17 cellular contexts compared by ENCODE assay signal in the genomic region with DNA sequence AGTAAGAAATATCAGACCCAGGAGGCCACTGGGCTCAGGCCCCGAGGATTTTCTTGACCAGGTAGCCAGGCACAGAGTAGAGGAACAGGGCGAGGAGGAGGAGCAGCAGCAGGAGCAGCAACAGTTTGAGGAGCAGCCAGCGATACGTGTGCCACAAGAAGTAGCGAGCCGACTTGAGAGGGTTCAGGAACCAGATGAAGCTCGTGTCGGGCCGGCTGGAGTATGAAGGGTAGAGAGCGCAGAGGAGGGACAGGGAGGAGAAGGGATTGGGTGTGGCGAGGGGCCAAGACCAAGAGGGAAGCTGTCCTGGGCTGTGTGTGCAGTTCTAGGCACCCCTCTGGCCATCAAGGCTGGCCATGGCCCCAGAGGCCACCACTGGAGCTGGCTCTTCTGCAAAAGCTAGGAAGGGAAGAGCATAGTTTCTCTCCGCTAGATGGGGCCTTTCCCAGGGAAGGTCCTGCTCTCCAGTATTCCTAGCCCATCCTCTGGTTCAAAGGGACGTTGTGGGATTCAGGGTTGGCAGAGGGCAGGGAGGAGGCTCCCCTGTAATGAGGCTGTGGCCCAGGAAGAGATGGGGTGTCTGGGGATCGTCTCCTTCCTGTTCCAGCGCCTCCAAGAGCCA. TPM values are rescaled to one million over a fixed set of nuclear protein-coding genes. Genes with fewer than 3 reads are reported as not detected.
DNase-seq lines count a peak whose midpoint lies in the region; ATAC-seq and TF ChIP-seq lines count a peak whose summit lies in the region.
"Had no signal": no experiment of that assay in that cellular context is flagged by ENCODE, and none has a peak within 500 bp of the region (broad histone marks: within the 10 kb centered on the region; RNA-seq: fewer than 3 reads in every experiment).

No MANE protein-coding gene starts in this region.

- H2AFZ ChIP-seq in neuronal stem cell (ENCODE audit: low read length): peak overlapping the region; percentile 5

- ATAC-seq in GM18517 (IDR thresholded peaks at IDR 0.05; ENCODE audit: unreplicated experiment) (no peak), HG03139 (IDR thresholded peaks at IDR 0.05; ENCODE audit: unreplicated experiment) (no peak)
- ATAC-seq: foreskin keratinocyte, left lung had no signal

- H3K9me3 Mint-ChIP-seq in endodermal cell: no peaks in the 10 kb centered on the region
- H3K9me3 Mint-ChIP-seq: activated CD4-positive, alpha-beta T cell treated with anti-CD3 and anti-CD28 coated beads, Interleukin-2, amount 10 ng/mL, durations not matched to agents 7 days and 5 days; CD4-positive, alpha-beta T cell had no signal

- H3K9ac ChIP-seq in endodermal cell (ENCODE audit: extremely low read depth, low read length, poor library complexity, severe bottlenecking): no peak overlapping the region
- peak overlapping the region; percentile 34 for H3K9ac ChIP-seq in neuronal stem cell (ENCODE audit: low read depth, low read length, poor library complexity)

- H3K4me1 Mint-ChIP-seq in endodermal cell: peaks cover 19% of the 10 kb centered on the region
- H3K4me1 Mint-ChIP-seq: activated CD4-positive, alpha-beta T cell treated with anti-CD3 and anti-CD28 coated beads, Interleukin-2, amount 10 ng/mL, durations not matched to agents 7 days and 5 days had no signal

- H4K8ac ChIP-seq in neuronal stem cell (ENCODE audit: low read depth, low read length): no peak overlapping the region

- H3K4me2 ChIP-seq in neuronal stem cell (ENCODE audit: insufficient read depth, low read length, poor library complexity, severe bottlenecking): no peak overlapping the region

- TF ChIP-seq CTCF in endodermal cell (conservative IDR thresholded peaks at IDR 0.05): peak; percentile 66

- no peak overlapping the region for H4K91ac ChIP-seq in neuronal stem cell (ENCODE audit: low read depth, low read length, poor library complexity)

- no peak overlapping the region for H3K4me3 Mint-ChIP-seq in endodermal cell
- H3K4me3 Mint-ChIP-seq: activated CD4-positive, alpha-beta T cell treated with anti-CD3 and anti-CD28 coated beads, Interleukin-2, amount 10 ng/mL, durations not matched to agents 7 days and 5 days; CD4-positive, alpha-beta T cell had no signal

- DNase-seq in activated effector memory CD4-positive, alpha-beta T cell treated with anti-CD3 and anti-CD28 coated beads, Interleukin-2, amount 50 U/mL, for 16 hours: peak; percentile 39
- DNase-seq in activated effector memory CD4-positive, alpha-beta T cell treated with Interleukin-2 at 50 U/mL for 16 hours: no peak
- peak; percentile 15 for DNase-seq in HT-29 (ENCODE audit: low spot score)
- DNase-seq in endodermal cell: peak; percentile 72
- DNase-seq in neuronal stem cell (ENCODE audit: low spot score): no peak
- DNase-seq in NCI-H526 treated with DMSO at 0.1 percent for 48 hours (lab: John Stamatoyannopoulos, UW): no peak
- DNase-seq: activated CD4-positive, alpha-beta T cell treated with anti-CD3 and anti-CD28 coated beads, Interleukin-2, amount 10 ng/mL, durations not matched to agents 7 days and 5 days; anterior cingulate cortex; CD4-positive, alpha-beta T cell; foreskin keratinocyte; NCI-H510A treated with DMSO at 0.1 percent for 48 hours; retina; stimulated activated CD4-positive, alpha-beta T cell treated with anti-CD3 and anti-CD28 coated beads, Interleukin-15, amount 100 ng/mL, for 24 hours had no signal

- no peak overlapping the region for H2BK5ac ChIP-seq in neuronal stem cell (ENCODE audit: low read length)

- H2BK15ac ChIP-seq in neuronal stem cell (ENCODE audit: low read length): peak overlapping the region; percentile 75

- H3K36me3 ChIP-seq in endodermal cell (ENCODE audit: control insufficient read depth, insufficient read depth, low read length) (no peaks in the 10 kb centered on the region), neuronal stem cell (replicated peaks in 1 of 2; ENCODE audit: control insufficient read depth in 2 of 2, insufficient read depth in 2 of 2, low read length in 2 of 2) (no peaks in the 10 kb centered on the region)
- H3K36me3 ChIP-seq: left lung had no signal

- no peak overlapping the region for H3K4ac ChIP-seq in neuronal stem cell (ENCODE audit: low read length)

- H3K27ac ChIP-seq in endodermal cell (ENCODE audit: low read depth, low read length): no peak overlapping the region
- H3K27ac ChIP-seq in neuronal stem cell (replicated peaks; ENCODE audit: low read length): no peak overlapping the region
- H3K27ac ChIP-seq: foreskin keratinocyte, left lung had no signal

- peak overlapping the region; percentile 72 for H2AK5ac ChIP-seq in neuronal stem cell (ENCODE audit: low read depth, low read length)

- H3K27me3 Mint-ChIP-seq in endodermal cell (ENCODE audit: insufficient read depth): no peaks in the 10 kb centered on the region
- H3K27me3 Mint-ChIP-seq: activated CD4-positive, alpha-beta T cell treated with anti-CD3 and anti-CD28 coated beads, Interleukin-2, amount 10 ng/mL, durations not matched to agents 7 days and 5 days; CD4-positive, alpha-beta T cell had no signal

- peak overlapping the region; percentile 32 for H3K18ac ChIP-seq in neuronal stem cell (ENCODE audit: low read length)

- H3K27me3 ChIP-seq in endodermal cell (ENCODE audit: control insufficient read depth, insufficient read depth, low read length, poor library complexity, severe bottlenecking) (no peaks in the 10 kb centered on the region), neuronal stem cell (ENCODE audit: control insufficient read depth in 3 of 3, insufficient read depth in 3 of 3, low read depth in 1 of 3, low read length in 3 of 3) (no peaks in the 10 kb centered on the region)
- H3K27me3 ChIP-seq: left lung had no signal

- H2BK12ac ChIP-seq in neuronal stem cell (ENCODE audit: low read length): no peak overlapping the region

- H3K9me3 ChIP-seq in endodermal cell (ENCODE audit: control insufficient read depth, low read length) (no peaks in the 10 kb centered on the region), neuronal stem cell (replicated peaks in 1 of 2; ENCODE audit: control insufficient read depth in 2 of 2, insufficient read depth in 1 of 2, low read depth in 1 of 2, low read length in 2 of 2) (no peaks in the 10 kb centered on the region)
- H3K9me3 ChIP-seq: left lung had no signal

- no peaks in the 10 kb centered on the region for H3K79me1 ChIP-seq in neuronal stem cell (ENCODE audit: low read depth, low read length)

- H2BK120ac ChIP-seq in neuronal stem cell (ENCODE audit: low read depth, low read length): no peak overlapping the region

- WGBS in endodermal cell (ENCODE audit: insufficient coverage in 1 of 2, insufficient read length in 1 of 2), 2 experiments: 88 to 100% methylated on average over 6 to 15 of the region's 15 CpGs
- WGBS in neuronal stem cell (ENCODE audit: extremely low coverage in 2 of 2, insufficient read length in 2 of 2, insufficient replicate concordance in 1 of 2), 2 donors: no CpG with 5 or more reads among the region's 15 CpGs

- no peaks in the 10 kb centered on the region for H3K36me3 Mint-ChIP-seq in endodermal cell (ENCODE audit: low read depth)

- H3K4me3 ChIP-seq in endodermal cell (ENCODE audit: low read length): no peak overlapping the region
- no peak overlapping the region for H3K4me3 ChIP-seq in neuronal stem cell (ENCODE audit: low read length in 2 of 2)
- H3K4me3 ChIP-seq: left lung had no signal

- H3K27ac Mint-ChIP-seq in endodermal cell: no peak overlapping the region
- H3K27ac Mint-ChIP-seq: activated CD4-positive, alpha-beta T cell treated with anti-CD3 and anti-CD28 coated beads, Interleukin-2, amount 10 ng/mL, durations not matched to agents 7 days and 5 days; CD4-positive, alpha-beta T cell had no signal

- H3K23ac ChIP-seq in neuronal stem cell (ENCODE audit: low read depth, low read length, poor library complexity): peak overlapping the region; percentile 18

- H3K4me1 ChIP-seq in endodermal cell (ENCODE audit: control insufficient read depth, insufficient read depth, low read length) (peaks cover 7% of the 10 kb centered on the region), neuronal stem cell (ENCODE audit: control insufficient read depth in 2 of 2, insufficient read depth in 1 of 2, low read depth in 1 of 2, low read length in 2 of 2) (peaks cover 31 to 39% of the 10 kb centered on the region in 2 donors)
- H3K4me1 ChIP-seq: foreskin keratinocyte had no signal

- no peak overlapping the region for H3K14ac ChIP-seq in neuronal stem cell (ENCODE audit: low read length)

RNA-seq across cellular contexts. Expression of a gene that starts 17.8 kb away (rescaled TPM):
- total RNA-seq in HT-29 (2014; rRNA removed; shearing (Covaris generic)): under 0.01 TPM in 1 of 2 replicates, not detected in the other
- 1 to 10 TPM; 1.1 to 1.2 TPM for total RNA-seq in endodermal cell
- polyA plus RNA-seq in endodermal cell (2013, experiment 1 of 2): 0.75 TPM
- polyA plus RNA-seq in endodermal cell (2013, experiment 2 of 2): 0.37 TPM
- 0.54 TPM for polyA plus RNA-seq in neuronal stem cell (2013, experiment 1 of 2)
- polyA plus RNA-seq in neuronal stem cell (2013, experiment 2 of 2): 0.60 TPM
- total RNA-seq: foreskin keratinocyte had no signal
- polyA plus RNA-seq: foreskin keratinocyte had no signal

RNA-seq across cellular contexts. Expression of a gene that starts 58.4 kb away (rescaled TPM):
- total RNA-seq in HT-29 (2014; rRNA removed; shearing (Covaris generic)): not detected in 2 replicates
- under 1 TPM; 0.33 to 0.48 TPM for total RNA-seq in endodermal cell
- polyA plus RNA-seq in endodermal cell (2013, experiment 1 of 2): 1.0 TPM
- polyA plus RNA-seq in endodermal cell (2013, experiment 2 of 2): 0.91 TPM
- 1.1 TPM for polyA plus RNA-seq in neuronal stem cell (2013, experiment 1 of 2)
- polyA plus RNA-seq in neuronal stem cell (2013, experiment 2 of 2): 0.94 TPM
- total RNA-seq: activated CD4-positive, alpha-beta T cell treated with anti-CD3 and anti-CD28 coated beads, Interleukin-2, amount 10 ng/mL, durations not matched to agents 7 days and 5 days; CD4-positive, alpha-beta T cell; foreskin keratinocyte had no signal
- polyA plus RNA-seq: endothelial cell of umbilical vein, foreskin keratinocyte had no signal

Comparison
In these comparisons a context has a peak if more than half of its experiments do, and no peak if none do; other contexts are left out.
1. DNase-seq: peak in activated effector memory CD4-positive, alpha-beta T cell treated with anti-CD3 and anti-CD28 coated beads, Interleukin-2, amount 50 U/mL, for 16 hours (single experiment), HT-29 (single experiment) and endodermal cell (single experiment); none in activated effector memory CD4-positive, alpha-beta T cell treated with Interleukin-2 at 50 U/mL for 16 hours (single experiment), neuronal stem cell (single experiment) and NCI-H526 treated with DMSO at 0.1 percent for 48 hours (single experiment).